21 cellular contexts compared by ENCODE assay signal in the genomic region with DNA sequence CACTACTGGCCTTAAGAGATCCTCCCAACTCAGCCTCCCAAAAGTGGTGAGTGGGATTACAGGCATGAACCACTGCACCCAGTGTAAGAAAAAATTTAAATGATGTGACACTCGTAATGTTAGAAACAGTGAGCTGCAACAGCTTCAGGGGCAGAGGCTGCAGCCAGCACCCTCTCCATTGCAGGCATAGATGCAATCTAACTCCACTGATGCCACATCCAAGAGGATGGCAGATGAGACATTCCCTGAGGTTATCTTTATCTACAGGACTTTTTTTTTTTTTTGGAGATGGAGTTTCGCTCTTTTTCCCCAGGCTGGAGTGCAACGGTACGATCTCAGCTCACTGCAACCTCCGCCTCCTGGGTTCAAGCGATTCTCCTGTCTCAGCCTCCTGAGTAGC. TPM values are rescaled to one million over a fixed set of nuclear protein-coding genes. Genes with fewer than 3 reads are reported as not detected.
A peak's percentile ranks its signal among the peaks of the same experiment; 100 is the strongest.
DNase-seq lines count a peak whose midpoint lies in the region; ATAC-seq and TF ChIP-seq lines count a peak whose summit lies in the region.
"Had no signal": no experiment of that assay in that cellular context is flagged by ENCODE, and none has a peak within 500 bp of the region (broad histone marks: within the 10 kb centered on the region; RNA-seq: fewer than 3 reads in every experiment).

No MANE protein-coding gene starts in this region.

- POLR2A ChIA-PET in SK-N-SH (lab: Yijun Ruan, JAX), result interaction anchor here (0.8 kb wide), 1 partner anchor 18 kb away, joined by 3 read pairs; no protein-coding TSS in a partner anchor

- TF ChIP-seq CTCF in SK-N-SH (IDR thresholded peaks at IDR 0.05), result no peak

- peak in 1 of 2 experiments; percentile 69; a peak in 1 of 4 replicates for TF ChIP-seq EP300 in SK-N-SH (IDR thresholded peaks at IDR 0.05; ENCODE audit: borderline replicate concordance in 1 of 2, low read depth in 1 of 2, low read length in 1 of 2)

- peaks cover 98% of the 10 kb centered on the region for H3K79me2 ChIP-seq in SK-N-SH (ENCODE audit: insufficient read depth)

- intact Hi-C loops in posterior vena cava (cut with DNase I), result no loop called here

- H3K27me3 ChIP-seq in SK-N-SH (ENCODE audit: insufficient read depth), result no peaks in the 10 kb centered on the region

- DNase-seq in SK-N-SH, result peak; percentile 68
- DNase-seq in posterior vena cava (ENCODE audit: low spot score), result peak; percentile 16
- DNase-seq in occipital lobe (lab: John Stamatoyannopoulos, UW), result no peak
- DNase-seq: AML-193; CD4-positive, alpha-beta memory T cell; CD8-positive, alpha-beta memory T cell; COR-L47; DMS 273 treated with DMSO at 0.1 percent for 48 hours; DMS153; DMS53; DMS79; DND-41; EL; GDM1 had no signal

- TF ChIP-seq RAD21 in SK-N-SH (IDR thresholded peaks at IDR 0.05; ENCODE audit: low read length), result no peak; the same call in 1 of the 2 replicates

- no peak overlapping the region for H2AFZ ChIP-seq in SK-N-SH (ENCODE audit: low read depth)

- 84% methylated on average over 6 of the region's 6 CpGs for WGBS in SK-N-SH (ENCODE audit: low lambda C conversion rate)

- no peak overlapping the region for H3K4me2 ChIP-seq in SK-N-SH
- H3K4me2 ChIP-seq: A549 had no signal

- H4K20me1 ChIP-seq in SK-N-SH (ENCODE audit: insufficient read depth), result peaks cover 85% of the 10 kb centered on the region

- H3K9me2 ChIP-seq in SK-N-SH, result no peaks in the 10 kb centered on the region

- H3F3A ChIP-seq in SK-N-SH (replicated peaks; ENCODE audit: insufficient read depth), result peaks cover 9% of the 10 kb centered on the region

- peaks cover 4 to 93% of the 10 kb centered on the region in 2 experiments; a peak in 3 of 4 replicates for H3K4me1 ChIP-seq in SK-N-SH (ENCODE audit: control insufficient read depth in 1 of 2, insufficient read depth in 2 of 2, low read depth in 1 of 2, low read length in 1 of 2)

- no peak for ATAC-seq in SK-N-SH treated with all-trans-retinoic acid at 6 μM for 48 hours
- ATAC-seq in GM21786 (IDR thresholded peaks at IDR 0.05; ENCODE audit: unreplicated experiment), result no peak
- ATAC-seq: A549, GM12878 had no signal

- H3K9me3 ChIP-seq in SK-N-SH, result no peaks in the 10 kb centered on the region
- H3K9me3 ChIP-seq: A549 had no signal

- H3K9ac ChIP-seq in SK-N-SH, result no peak overlapping the region
- H3K9ac ChIP-seq: BLaER1 treated with 17β-estradiol and CSF1 and Interleukin-3, amounts not matched to agents 10 nM and 100 nM had no signal

- no peak overlapping the region; a peak in 2 of 4 replicates for H3K27ac ChIP-seq in SK-N-SH (ENCODE audit: low read depth in 2 of 2, low read length in 1 of 2)
- H3K27ac ChIP-seq: 22Rv1; A549; BLaER1 treated with 17β-estradiol and CSF1 and Interleukin-3, amounts not matched to agents 10 nM and 100 nM; C4-2B had no signal

- CTCF ChIA-PET in SK-N-SH (lab: Yijun Ruan, JAX), result interaction anchor here (0.7 to 1.6 kb wide), 5 partner anchors 8 to 66 kb away, joined by 3 to 5 read pairs (median 4); no protein-coding TSS in a partner anchor

- H3K36me3 ChIP-seq in SK-N-SH (replicated peaks in 1 of 2; ENCODE audit: control insufficient read depth in 1 of 2, insufficient read depth in 2 of 2, low read length in 1 of 2), result no peaks in the 10 kb centered on the region

- no peak overlapping the region for H3K4me3 ChIP-seq in SK-N-SH (ENCODE audit: low read depth in 2 of 2, low read length in 1 of 2)
- H3K4me3 ChIP-seq: A549; BLaER1 treated with 17β-estradiol and CSF1 and Interleukin-3, amounts not matched to agents 10 nM and 100 nM; GM12878 had no signal

TF ChIP-seq in SK-N-SH, 30 proteins besides CTCF, POLR2A, EP300 and RAD21 (continues in another document):
- TF ChIP-seq, protein P1, sequence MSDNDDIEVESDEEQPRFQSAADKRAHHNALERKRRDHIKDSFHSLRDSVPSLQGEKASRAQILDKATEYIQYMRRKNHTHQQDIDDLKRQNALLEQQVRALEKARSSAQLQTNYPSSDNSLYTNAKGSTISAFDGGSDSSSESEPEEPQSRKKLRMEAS (IDR thresholded peaks at IDR 0.05; ENCODE audit: low read depth), result no peak
- TF ChIP-seq RCOR1 (IDR thresholded peaks at IDR 0.05; ENCODE audit: low read length), result peak; percentile 53; the same call in 1 of the 2 replicates
- TF ChIP-seq NRF1 (IDR thresholded peaks at IDR 0.05; ENCODE audit: low read depth, low read length), result no peak
- TF ChIP-seq GATA2 (CRISPR knock-in tag; IDR thresholded peaks at IDR 0.05), result peak; percentile 93
- TF ChIP-seq FOXJ3 (CRISPR knock-in tag; IDR thresholded peaks at IDR 0.05), result no peak
- TF ChIP-seq, protein P2, sequence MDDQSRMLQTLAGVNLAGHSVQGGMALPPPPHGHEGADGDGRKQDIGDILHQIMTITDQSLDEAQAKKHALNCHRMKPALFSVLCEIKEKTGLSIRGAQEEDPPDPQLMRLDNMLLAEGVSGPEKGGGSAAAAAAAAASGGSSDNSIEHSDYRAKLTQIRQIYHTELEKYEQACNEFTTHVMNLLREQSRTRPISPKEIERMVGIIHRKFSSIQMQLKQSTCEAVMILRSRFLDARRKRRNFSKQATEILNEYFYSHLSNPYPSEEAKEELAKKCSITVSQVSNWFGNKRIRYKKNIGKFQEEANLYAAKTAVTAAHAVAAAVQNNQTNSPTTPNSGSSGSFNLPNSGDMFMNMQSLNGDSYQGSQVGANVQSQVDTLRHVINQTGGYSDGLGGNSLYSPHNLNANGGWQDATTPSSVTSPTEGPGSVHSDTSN (IDR thresholded peaks at IDR 0.05), result no peak
- TF ChIP-seq MXI1 (IDR thresholded peaks at IDR 0.05; ENCODE audit: low read depth, low read length), result peak; percentile 41; the same call in 1 of the 2 replicates

TF ChIP-seq in SK-N-SH treated with all-trans-retinoic acid at 6 μM for 48 hours, 23 proteins besides CTCF, POLR2A, EP300 and RAD21:
- TF ChIP-seq, protein P3, sequence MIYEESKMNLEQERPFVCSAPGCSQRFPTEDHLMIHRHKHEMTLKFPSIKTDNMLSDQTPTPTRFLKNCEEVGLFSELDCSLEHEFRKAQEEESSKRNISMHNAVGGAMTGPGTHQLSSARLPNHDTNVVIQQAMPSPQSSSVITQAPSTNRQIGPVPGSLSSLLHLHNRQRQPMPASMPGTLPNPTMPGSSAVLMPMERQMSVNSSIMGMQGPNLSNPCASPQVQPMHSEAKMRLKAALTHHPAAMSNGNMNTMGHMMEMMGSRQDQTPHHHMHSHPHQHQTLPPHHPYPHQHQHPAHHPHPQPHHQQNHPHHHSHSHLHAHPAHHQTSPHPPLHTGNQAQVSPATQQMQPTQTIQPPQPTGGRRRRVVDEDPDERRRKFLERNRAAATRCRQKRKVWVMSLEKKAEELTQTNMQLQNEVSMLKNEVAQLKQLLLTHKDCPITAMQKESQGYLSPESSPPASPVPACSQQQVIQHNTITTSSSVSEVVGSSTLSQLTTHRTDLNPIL (CRISPR knock-in tag; IDR thresholded peaks at IDR 0.05; ENCODE audit: low read depth), result no peak
- TF ChIP-seq ZFP3 (CRISPR knock-in tag; IDR thresholded peaks at IDR 0.05) (no peak), ARNTL (CRISPR knock-in tag; IDR thresholded peaks at IDR 0.05; ENCODE audit: borderline replicate concordance, low read depth) (no peak), TCF4 (CRISPR knock-in tag; IDR thresholded peaks at IDR 0.05; ENCODE audit: borderline replicate concordance) (no peak), ESRRG (CRISPR knock-in tag; IDR thresholded peaks at IDR 0.05) (no peak), BACH2 (CRISPR knock-in tag; IDR thresholded peaks at IDR 0.05; ENCODE audit: borderline replicate concordance) (no peak), OSR1 (CRISPR knock-in tag; IDR thresholded peaks at IDR 0.05) (no peak)
- TF ChIP-seq, protein P4, sequence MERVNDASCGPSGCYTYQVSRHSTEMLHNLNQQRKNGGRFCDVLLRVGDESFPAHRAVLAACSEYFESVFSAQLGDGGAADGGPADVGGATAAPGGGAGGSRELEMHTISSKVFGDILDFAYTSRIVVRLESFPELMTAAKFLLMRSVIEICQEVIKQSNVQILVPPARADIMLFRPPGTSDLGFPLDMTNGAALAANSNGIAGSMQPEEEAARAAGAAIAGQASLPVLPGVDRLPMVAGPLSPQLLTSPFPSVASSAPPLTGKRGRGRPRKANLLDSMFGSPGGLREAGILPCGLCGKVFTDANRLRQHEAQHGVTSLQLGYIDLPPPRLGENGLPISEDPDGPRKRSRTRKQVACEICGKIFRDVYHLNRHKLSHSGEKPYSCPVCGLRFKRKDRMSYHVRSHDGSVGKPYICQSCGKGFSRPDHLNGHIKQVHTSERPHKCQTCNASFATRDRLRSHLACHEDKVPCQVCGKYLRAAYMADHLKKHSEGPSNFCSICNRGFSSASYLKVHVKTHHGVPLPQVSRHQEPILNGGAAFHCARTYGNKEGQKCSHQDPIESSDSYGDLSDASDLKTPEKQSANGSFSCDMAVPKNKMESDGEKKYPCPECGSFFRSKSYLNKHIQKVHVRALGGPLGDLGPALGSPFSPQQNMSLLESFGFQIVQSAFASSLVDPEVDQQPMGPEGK (CRISPR knock-in tag; IDR thresholded peaks at IDR 0.05; ENCODE audit: borderline replicate concordance), result no peak
- TF ChIP-seq, protein P5, sequence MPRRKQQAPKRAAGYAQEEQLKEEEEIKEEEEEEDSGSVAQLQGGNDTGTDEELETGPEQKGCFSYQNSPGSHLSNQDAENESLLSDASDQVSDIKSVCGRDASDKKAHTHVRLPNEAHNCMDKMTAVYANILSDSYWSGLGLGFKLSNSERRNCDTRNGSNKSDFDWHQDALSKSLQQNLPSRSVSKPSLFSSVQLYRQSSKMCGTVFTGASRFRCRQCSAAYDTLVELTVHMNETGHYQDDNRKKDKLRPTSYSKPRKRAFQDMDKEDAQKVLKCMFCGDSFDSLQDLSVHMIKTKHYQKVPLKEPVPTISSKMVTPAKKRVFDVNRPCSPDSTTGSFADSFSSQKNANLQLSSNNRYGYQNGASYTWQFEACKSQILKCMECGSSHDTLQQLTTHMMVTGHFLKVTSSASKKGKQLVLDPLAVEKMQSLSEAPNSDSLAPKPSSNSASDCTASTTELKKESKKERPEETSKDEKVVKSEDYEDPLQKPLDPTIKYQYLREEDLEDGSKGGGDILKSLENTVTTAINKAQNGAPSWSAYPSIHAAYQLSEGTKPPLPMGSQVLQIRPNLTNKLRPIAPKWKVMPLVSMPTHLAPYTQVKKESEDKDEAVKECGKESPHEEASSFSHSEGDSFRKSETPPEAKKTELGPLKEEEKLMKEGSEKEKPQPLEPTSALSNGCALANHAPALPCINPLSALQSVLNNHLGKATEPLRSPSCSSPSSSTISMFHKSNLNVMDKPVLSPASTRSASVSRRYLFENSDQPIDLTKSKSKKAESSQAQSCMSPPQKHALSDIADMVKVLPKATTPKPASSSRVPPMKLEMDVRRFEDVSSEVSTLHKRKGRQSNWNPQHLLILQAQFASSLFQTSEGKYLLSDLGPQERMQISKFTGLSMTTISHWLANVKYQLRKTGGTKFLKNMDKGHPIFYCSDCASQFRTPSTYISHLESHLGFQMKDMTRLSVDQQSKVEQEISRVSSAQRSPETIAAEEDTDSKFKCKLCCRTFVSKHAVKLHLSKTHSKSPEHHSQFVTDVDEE (CRISPR knock-in tag; IDR thresholded peaks at IDR 0.05), result no peak

RNA-seq across cellular contexts. Expression of a gene that starts 19.9 kb away (rescaled TPM):
- polyA plus RNA-seq in SK-N-SH (2012; rRNA removed), result 5.6 and 5.7 TPM in 2 replicates
- polyA plus RNA-seq in SK-N-SH (2012; cell fraction: cytosol; rRNA removed), result 5.4 and 5.9 TPM in 2 replicates
- 22.8 and 27.5 TPM in 2 replicates for polyA plus RNA-seq in SK-N-SH (2012; cell fraction: nucleus; rRNA removed)
- total RNA-seq in posterior vena cava (10 to 100 TPM; 21.7 to 28.8 TPM), occipital lobe (33.2 TPM)
